8 cellular contexts compared by ENCODE assay signal in the genomic region with DNA sequence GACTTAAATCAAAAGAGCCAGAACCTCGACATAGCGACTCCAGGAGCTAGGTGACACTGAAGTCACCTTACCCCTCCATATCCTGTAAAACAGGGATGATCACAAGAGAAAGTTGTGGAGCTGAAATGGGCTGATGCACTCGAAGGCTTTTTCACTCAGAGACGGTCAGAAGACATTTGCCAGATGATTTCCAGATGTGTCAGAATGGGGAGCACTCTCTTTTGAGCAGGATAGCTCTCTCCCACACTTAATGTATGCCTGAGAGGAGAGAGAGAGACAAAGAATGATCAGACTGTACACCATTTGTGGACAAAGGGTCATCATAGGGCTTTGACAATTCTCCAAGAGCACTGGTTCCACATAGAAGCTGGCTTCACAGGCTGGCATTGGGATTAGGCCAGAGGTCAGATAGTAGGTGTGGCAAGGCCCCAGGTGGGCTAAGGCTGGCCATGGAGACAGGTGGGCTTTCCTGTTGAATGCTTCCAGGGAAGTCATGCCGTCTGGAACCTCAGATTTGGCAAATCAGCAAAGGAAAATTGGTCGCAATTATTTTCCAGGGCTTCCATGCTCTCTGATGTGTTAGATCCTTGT. TPM values are rescaled to one million over a fixed set of nuclear protein-coding genes. Genes with fewer than 3 reads are reported as not detected.
DNase-seq lines count a peak whose midpoint lies in the region; ATAC-seq and TF ChIP-seq lines count a peak whose summit lies in the region.

No MANE protein-coding gene starts in this region.

- no peak overlapping the region for H3K9ac ChIP-seq in MM.1S (ENCODE audit: low read length)
- H3K9ac ChIP-seq in colonic mucosa (ENCODE audit: low read depth in 2 of 2, low read length in 2 of 2), result peak overlapping the region in 1 of 2 donors; percentile 22

- no peak for TF ChIP-seq POLR2A in GM18505 (IDR thresholded peaks at IDR 0.05; ENCODE audit: borderline replicate concordance, extremely low read depth, insufficient read depth, insufficient read length)

- H3K9me3 ChIP-seq in MM.1S (replicated peaks; ENCODE audit: insufficient read depth, low read length) (no peaks in the 10 kb centered on the region), colonic mucosa (no peaks in the 10 kb centered on the region), osteoblast (ENCODE audit: low read depth, low read length) (no peaks in the 10 kb centered on the region)

- intact Hi-C loops in colonic mucosa (cut with DNase I), result loop anchor here (2.0 to 10.0 kb wide), 4 partner anchors 145 to 457 kb away; no protein-coding TSS in a partner anchor

- H3K4me3 ChIP-seq in MM.1S (ENCODE audit: low read length) (no peak overlapping the region), colonic mucosa (no peak overlapping the region), osteoblast (ENCODE audit: insufficient read depth, low read length) (no peak overlapping the region)

- no peaks in the 10 kb centered on the region for H3K79me2 ChIP-seq in MM.1S (ENCODE audit: low read length)
- no peaks in the 10 kb centered on the region for H3K79me2 ChIP-seq in osteoblast (ENCODE audit: insufficient read depth, low read length)

- no peak for ATAC-seq in GM18505 (IDR thresholded peaks at IDR 0.05; ENCODE audit: unreplicated experiment)
- ATAC-seq in HG02840 (IDR thresholded peaks at IDR 0.05; ENCODE audit: low FRiP score, unreplicated experiment), result no peak

- H3K27ac ChIP-seq in MM.1S (ENCODE audit: low read length) (no peak overlapping the region), colonic mucosa (peak overlapping the region; percentile 11), osteoblast (ENCODE audit: low read depth, low read length) (no peak overlapping the region)

- peak; percentile 15 for DNase-seq in NCI-H748 (lab: John Stamatoyannopoulos, UW; ENCODE audit: unreplicated experiment)
- no peak for DNase-seq in NCI-H748 treated with DMSO at 0.1 percent for 48 hours (lab: John Stamatoyannopoulos, UW)
- no peak for DNase-seq in MM.1S
- DNase-seq in colonic mucosa, result no peak
- no peak for DNase-seq in osteoblast (ENCODE audit: insufficient read length, low spot score, missing footprints)
- DNase-seq in effector CD8-positive, alpha-beta T cell (lab: John Stamatoyannopoulos, UW), result no peak

- TF ChIP-seq CTCF in MM.1S (IDR thresholded peaks at IDR 0.05; ENCODE audit: low read length), result no peak
- TF ChIP-seq CTCF in colonic mucosa (IDR thresholded peaks at IDR 0.05), result no peak
- TF ChIP-seq CTCF in osteoblast (IDR thresholded peaks at IDR 0.05; ENCODE audit: extremely low read depth, low read depth, low read length), result no peak

- H2AFZ ChIP-seq in MM.1S (ENCODE audit: low read length) (peak overlapping the region; percentile 43), osteoblast (ENCODE audit: low read length) (peak overlapping the region; percentile 50)

- no peaks in the 10 kb centered on the region for H3K9me2 ChIP-seq in MM.1S (replicated peaks; ENCODE audit: insufficient read depth, low read length)

- peaks cover 40% of the 10 kb centered on the region for H3K4me1 ChIP-seq in MM.1S (ENCODE audit: low read length)
- no peaks in the 10 kb centered on the region for H3K4me1 ChIP-seq in colonic mucosa
- peaks cover 7% of the 10 kb centered on the region for H3K4me1 ChIP-seq in osteoblast (ENCODE audit: insufficient read depth, low read length)

- 0 out of 2 replicates have a peak overlapping the region, but pooled peaks have one; percentile 81 for H3K4me2 ChIP-seq in MM.1S (ENCODE audit: low read depth, low read length)
- no peak overlapping the region for H3K4me2 ChIP-seq in osteoblast (ENCODE audit: insufficient read depth, low read length)

- 0 out of 2 replicates have a peak, but pooled peaks cover 6% of the 10 kb centered on the region for H3F3A ChIP-seq in MM.1S (ENCODE audit: insufficient read depth, low read length)

- H4K20me1 ChIP-seq in MM.1S (ENCODE audit: insufficient read depth, low read length) (no peaks in the 10 kb centered on the region), osteoblast (ENCODE audit: insufficient read depth, low read length) (no peaks in the 10 kb centered on the region)

- no peaks in the 10 kb centered on the region for H3K36me3 ChIP-seq in MM.1S (replicated peaks; ENCODE audit: insufficient read depth, low read length)
- H3K36me3 ChIP-seq in colonic mucosa, result no peaks in the 10 kb centered on the region
- no peaks in the 10 kb centered on the region for H3K36me3 ChIP-seq in osteoblast (ENCODE audit: insufficient read depth, low read length)

- H3K27me3 ChIP-seq in MM.1S (replicated peaks; ENCODE audit: insufficient read depth, low read length) (no peaks in the 10 kb centered on the region), colonic mucosa (no peaks in the 10 kb centered on the region), osteoblast (ENCODE audit: insufficient read depth, low read length) (no peaks in the 10 kb centered on the region)

RNA-seq across cellular contexts. Expression of gene ETS1, which starts 42.3 kb away (rescaled TPM):
- 10 to 100 TPM; 19.3 to 37.6 TPM for total RNA-seq in colonic mucosa
- total RNA-seq in osteoblast, result 64.2 and 67.3 TPM in 2 replicates
